18 cellular contexts compared by ENCODE assay signal in the genomic region with DNA sequence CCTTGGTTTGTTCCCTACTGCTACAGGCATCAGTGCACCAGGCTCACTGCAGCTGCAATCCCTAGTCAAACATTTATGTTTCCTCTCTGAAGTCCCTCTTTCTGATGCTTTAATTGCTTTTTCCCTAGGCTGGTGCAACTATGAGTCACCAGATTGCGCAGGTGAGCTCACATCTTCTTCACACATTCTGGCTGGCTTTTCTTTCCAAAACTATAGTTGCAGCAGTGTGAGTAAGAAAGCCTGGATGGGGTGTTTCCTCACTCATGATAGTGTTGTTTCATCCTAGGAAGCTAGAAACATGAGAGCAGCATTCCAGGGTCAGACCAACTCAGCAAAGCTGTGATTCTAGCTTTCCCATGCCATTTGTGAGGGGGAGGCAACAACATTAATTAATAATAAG.
A peak's percentile ranks its signal among the peaks of the same experiment; 100 is the strongest.
DNase-seq lines count a peak whose midpoint lies in the region; ATAC-seq, FAIRE-seq and TF ChIP-seq lines count a peak whose summit lies in the region.
"Had no signal": no experiment of that assay in that cellular context is flagged by ENCODE, and none has a peak within 500 bp of the region (broad histone marks: within the 10 kb centered on the region; RNA-seq: fewer than 3 reads in every experiment).

No MANE protein-coding gene starts in this region.

- POLR2A ChIA-PET in endothelial cell of umbilical vein (lab: Charles Lee), result no interaction called here

- no peak for TF ChIP-seq CTCF in endothelial cell of umbilical vein (IDR thresholded peaks at IDR 0.05; ENCODE audit: extremely low read depth in 1 of 2, insufficient read depth in 1 of 2, low read depth in 1 of 2, low read length in 2 of 2)
- no peak for TF ChIP-seq CTCF in omental fat pad (IDR thresholded peaks at IDR 0.05)
- TF ChIP-seq CTCF in coronary artery (IDR thresholded peaks at IDR 0.05), result no peak

- dilution Hi-C loops in endothelial cell of umbilical vein (cut with MboI; ENCODE audit: extremely low pct_ligation_motif_present, low sequenced_read_pairs), result no loop called here

- peaks cover 4% of the 10 kb centered on the region for H3K9me3 ChIP-seq in endothelial cell of umbilical vein (replicated peaks; ENCODE audit: control insufficient read depth, insufficient read depth, low read length)
- H3K9me3 ChIP-seq: BLaER1 had no signal

- BruUV-seq in endothelial cell of umbilical vein (replicated peaks; lab: Mats Ljungman, UMichigan), result no TSS peak

- intact Hi-C loops in endothelial cell of umbilical vein (cut with micrococcal nuclease), result no loop called here

- no peak overlapping the region for H2AFZ ChIP-seq in endothelial cell of umbilical vein (ENCODE audit: low read depth, low read length)

- H3K27ac ChIP-seq in endothelial cell of umbilical vein (ENCODE audit: insufficient read depth, low read depth, low read length), result no peak overlapping the region
- H3K27ac ChIP-seq in coronary artery, result no peak overlapping the region
- H3K27ac ChIP-seq: 22Rv1, BLaER1 had no signal

- no peak overlapping the region for H3K4me2 ChIP-seq in endothelial cell of umbilical vein (ENCODE audit: insufficient read depth, low read length)
- H3K4me2 ChIP-seq: BLaER1 had no signal

- no peak for FAIRE-seq in endothelial cell of umbilical vein (lab: Jason Lieb, UNC)

- CTCF ChIA-PET in endothelial cell of umbilical vein (lab: Charles Lee), result no interaction called here

- peak; percentile 75 for ATAC-seq in omental fat pad (ENCODE audit: low FRiP score)
- no peak for ATAC-seq in GM21423 (IDR thresholded peaks at IDR 0.05; ENCODE audit: unreplicated experiment)

- H3K27me3 ChIP-seq in endothelial cell of umbilical vein (ENCODE audit: control insufficient read depth in 2 of 2, insufficient read depth in 2 of 2, low read length in 2 of 2), result no peaks in the 10 kb centered on the region
- H3K27me3 ChIP-seq: BLaER1 had no signal

- H3K4me3 ChIP-seq in endothelial cell of umbilical vein (replicated peaks in 1 of 3; ENCODE audit: insufficient read depth in 1 of 3, low read depth in 1 of 3, low read length in 3 of 3) (no peak overlapping the region), coronary artery (no peak overlapping the region)
- H3K4me3 ChIP-seq: BLaER1 had no signal

- no peaks in the 10 kb centered on the region for H3K4me1 ChIP-seq in endothelial cell of umbilical vein (ENCODE audit: control insufficient read depth, extremely low read depth, insufficient read depth, low read length)
- H3K4me1 ChIP-seq: BLaER1 had no signal

- no peak overlapping the region for H3K9ac ChIP-seq in endothelial cell of umbilical vein (replicated peaks; ENCODE audit: extremely low read depth, insufficient read depth, low read length)
- H3K9ac ChIP-seq: BLaER1 had no signal

- H3K9me1 ChIP-seq in endothelial cell of umbilical vein (replicated peaks; ENCODE audit: control insufficient read depth, extremely low read depth, insufficient read depth, low read length), result no peaks in the 10 kb centered on the region

- TF ChIP-seq POLR2A in endothelial cell of umbilical vein (IDR thresholded peaks at IDR 0.05; ENCODE audit: low read depth, low read length), result no peak

- no peaks in the 10 kb centered on the region for H3K36me3 ChIP-seq in endothelial cell of umbilical vein (ENCODE audit: control insufficient read depth in 2 of 2, extremely low read depth in 1 of 2, insufficient read depth in 2 of 2, low read length in 2 of 2)
- H3K36me3 ChIP-seq: BLaER1 had no signal

- peak; percentile 32 for DNase-seq in DMS153 (lab: John Stamatoyannopoulos, UW)
- no peak for DNase-seq in DMS153 treated with DMSO at 0.1 percent for 48 hours (lab: John Stamatoyannopoulos, UW; ENCODE audit: unreplicated experiment)
- peak; percentile 7 for DNase-seq in NCI-H774 (lab: John Stamatoyannopoulos, UW)
- no peak for DNase-seq in endothelial cell of umbilical vein (ENCODE audit: low read depth, low spot score)
- DNase-seq in omental fat pad (ENCODE audit: low spot score), result no peak
- DNase-seq in D341Med (ENCODE audit: low spot score), result no peak
- DNase-seq in coronary artery (ENCODE audit: low spot score), result no peak
- DNase-seq: CD8-positive, alpha-beta memory T cell; DMS79 treated with DMSO at 0.1 percent for 48 hours; GDM1; H7; NCI-H1105 treated with DMSO at 0.1 percent for 48 hours; NCI-H187; NCI-H446; RPMI8226 had no signal

- H3K79me2 ChIP-seq in endothelial cell of umbilical vein (ENCODE audit: control insufficient read depth, insufficient read depth, low read length), result no peaks in the 10 kb centered on the region

- H4K20me1 ChIP-seq in endothelial cell of umbilical vein (replicated peaks; ENCODE audit: control insufficient read depth, extremely low read depth, insufficient read depth, low read length), result no peaks in the 10 kb centered on the region
- H4K20me1 ChIP-seq: BLaER1 had no signal

TF ChIP-seq in endothelial cell of umbilical vein, 7 proteins besides CTCF, POLR2A, EP300 and RAD21:
- no peak for TF ChIP-seq GATA2 (IDR thresholded peaks at IDR 0.05; ENCODE audit: insufficient read depth, insufficient read length, low read depth, low read length)
- peak; percentile 9 for TF ChIP-seq JUN (IDR thresholded peaks at IDR 0.05; ENCODE audit: borderline replicate concordance, insufficient read depth, insufficient read length, low read depth)
- TF ChIP-seq EZH2 (IDR thresholded peaks at IDR 0.05; ENCODE audit: borderline replicate concordance, low read depth, low read length, severe bottlenecking), result no peak
- no peak for TF ChIP-seq MYC (IDR thresholded peaks at IDR 0.05; ENCODE audit: low read depth, low read length)
- TF ChIP-seq, protein P1, sequence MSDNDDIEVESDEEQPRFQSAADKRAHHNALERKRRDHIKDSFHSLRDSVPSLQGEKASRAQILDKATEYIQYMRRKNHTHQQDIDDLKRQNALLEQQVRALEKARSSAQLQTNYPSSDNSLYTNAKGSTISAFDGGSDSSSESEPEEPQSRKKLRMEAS (IDR thresholded peaks at IDR 0.05; ENCODE audit: insufficient read depth, insufficient read length), result no peak
- TF ChIP-seq FOS (IDR thresholded peaks at IDR 0.05; ENCODE audit: borderline replicate concordance, insufficient read depth, low read length), result no peak
- no peak for TF ChIP-seq POLR2AphosphoS5 (IDR thresholded peaks at IDR 0.05; ENCODE audit: insufficient read depth, low read depth, low read length)
TF ChIP-seq in endothelial cell of umbilical vein: peak in this region for 1.

Comparison
In these comparisons a context has a peak if more than half of its experiments do, and no peak if none do; other contexts are left out.
1. DNase-seq: peak in DMS153 (single experiment) and NCI-H774 (single experiment); none in DMS153 treated with DMSO at 0.1 percent for 48 hours (single experiment), endothelial cell of umbilical vein (single experiment), omental fat pad (single experiment), D341Med (single experiment) and coronary artery (single experiment).